Comparison of ENCODE assay signal across 1 cellular context in genomic region chr16:2195316-2196161, GRCh38.
TF ChIP-seq lines count a peak whose summit lies in the region.

No MANE protein-coding gene starts in this region.

TF ChIP-seq in K562, 482 proteins besides CTCF, POLR2A, EP300 and RAD21:
- 0 out of 2 replicates have a peak, but pooled peaks have one; percentile 29 for TF ChIP-seq ARID4B (CRISPR knock-in tag; IDR thresholded peaks at IDR 0.05)
- no peak for TF ChIP-seq XRCC4 (IDR thresholded peaks at IDR 0.05; ENCODE audit: extremely low read depth, insufficient read depth, insufficient read length)
- TF ChIP-seq, protein P1, sequence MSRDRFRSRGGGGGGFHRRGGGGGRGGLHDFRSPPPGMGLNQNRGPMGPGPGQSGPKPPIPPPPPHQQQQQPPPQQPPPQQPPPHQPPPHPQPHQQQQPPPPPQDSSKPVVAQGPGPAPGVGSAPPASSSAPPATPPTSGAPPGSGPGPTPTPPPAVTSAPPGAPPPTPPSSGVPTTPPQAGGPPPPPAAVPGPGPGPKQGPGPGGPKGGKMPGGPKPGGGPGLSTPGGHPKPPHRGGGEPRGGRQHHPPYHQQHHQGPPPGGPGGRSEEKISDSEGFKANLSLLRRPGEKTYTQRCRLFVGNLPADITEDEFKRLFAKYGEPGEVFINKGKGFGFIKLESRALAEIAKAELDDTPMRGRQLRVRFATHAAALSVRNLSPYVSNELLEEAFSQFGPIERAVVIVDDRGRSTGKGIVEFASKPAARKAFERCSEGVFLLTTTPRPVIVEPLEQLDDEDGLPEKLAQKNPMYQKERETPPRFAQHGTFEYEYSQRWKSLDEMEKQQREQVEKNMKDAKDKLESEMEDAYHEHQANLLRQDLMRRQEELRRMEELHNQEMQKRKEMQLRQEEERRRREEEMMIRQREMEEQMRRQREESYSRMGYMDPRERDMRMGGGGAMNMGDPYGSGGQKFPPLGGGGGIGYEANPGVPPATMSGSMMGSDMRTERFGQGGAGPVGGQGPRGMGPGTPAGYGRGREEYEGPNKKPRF (IDR thresholded peaks at IDR 0.05; ENCODE audit: low read depth, low read length), result no peak
- no peak for TF ChIP-seq MCM5 (IDR thresholded peaks at IDR 0.05; ENCODE audit: low read depth)
- TF ChIP-seq FIP1L1 (IDR thresholded peaks at IDR 0.05; ENCODE audit: low read depth, low read length, poor library complexity, severe bottlenecking), result peak; percentile 13
- no peak for TF ChIP-seq SMAD4 (CRISPR knock-in tag; conservative IDR thresholded peaks at IDR 0.05)
- TF ChIP-seq RNF2 (IDR thresholded peaks at IDR 0.05), result no peak
- TF ChIP-seq NRF1 (conservative IDR thresholded peaks at IDR 0.05 in 1 of 2, IDR thresholded peaks at IDR 0.05 in 1 of 2), result peak in 1 of 2 experiments; percentile 36; a peak in 1 of 4 replicates
- TF ChIP-seq RBFOX2 (IDR thresholded peaks at IDR 0.05; ENCODE audit: low read depth, low read length), result peak; percentile 31; the same call in 1 of the 2 replicates
- no peak for TF ChIP-seq CCAR2 (IDR thresholded peaks at IDR 0.05; ENCODE audit: low read depth, low read length)
- TF ChIP-seq SAFB2 (IDR thresholded peaks at IDR 0.05; ENCODE audit: borderline replicate concordance, low read depth, low read length, severe bottlenecking), result no peak
- no peak for TF ChIP-seq ZNF507 (tag; conservative IDR thresholded peaks at IDR 0.05)
- TF ChIP-seq, protein P2, sequence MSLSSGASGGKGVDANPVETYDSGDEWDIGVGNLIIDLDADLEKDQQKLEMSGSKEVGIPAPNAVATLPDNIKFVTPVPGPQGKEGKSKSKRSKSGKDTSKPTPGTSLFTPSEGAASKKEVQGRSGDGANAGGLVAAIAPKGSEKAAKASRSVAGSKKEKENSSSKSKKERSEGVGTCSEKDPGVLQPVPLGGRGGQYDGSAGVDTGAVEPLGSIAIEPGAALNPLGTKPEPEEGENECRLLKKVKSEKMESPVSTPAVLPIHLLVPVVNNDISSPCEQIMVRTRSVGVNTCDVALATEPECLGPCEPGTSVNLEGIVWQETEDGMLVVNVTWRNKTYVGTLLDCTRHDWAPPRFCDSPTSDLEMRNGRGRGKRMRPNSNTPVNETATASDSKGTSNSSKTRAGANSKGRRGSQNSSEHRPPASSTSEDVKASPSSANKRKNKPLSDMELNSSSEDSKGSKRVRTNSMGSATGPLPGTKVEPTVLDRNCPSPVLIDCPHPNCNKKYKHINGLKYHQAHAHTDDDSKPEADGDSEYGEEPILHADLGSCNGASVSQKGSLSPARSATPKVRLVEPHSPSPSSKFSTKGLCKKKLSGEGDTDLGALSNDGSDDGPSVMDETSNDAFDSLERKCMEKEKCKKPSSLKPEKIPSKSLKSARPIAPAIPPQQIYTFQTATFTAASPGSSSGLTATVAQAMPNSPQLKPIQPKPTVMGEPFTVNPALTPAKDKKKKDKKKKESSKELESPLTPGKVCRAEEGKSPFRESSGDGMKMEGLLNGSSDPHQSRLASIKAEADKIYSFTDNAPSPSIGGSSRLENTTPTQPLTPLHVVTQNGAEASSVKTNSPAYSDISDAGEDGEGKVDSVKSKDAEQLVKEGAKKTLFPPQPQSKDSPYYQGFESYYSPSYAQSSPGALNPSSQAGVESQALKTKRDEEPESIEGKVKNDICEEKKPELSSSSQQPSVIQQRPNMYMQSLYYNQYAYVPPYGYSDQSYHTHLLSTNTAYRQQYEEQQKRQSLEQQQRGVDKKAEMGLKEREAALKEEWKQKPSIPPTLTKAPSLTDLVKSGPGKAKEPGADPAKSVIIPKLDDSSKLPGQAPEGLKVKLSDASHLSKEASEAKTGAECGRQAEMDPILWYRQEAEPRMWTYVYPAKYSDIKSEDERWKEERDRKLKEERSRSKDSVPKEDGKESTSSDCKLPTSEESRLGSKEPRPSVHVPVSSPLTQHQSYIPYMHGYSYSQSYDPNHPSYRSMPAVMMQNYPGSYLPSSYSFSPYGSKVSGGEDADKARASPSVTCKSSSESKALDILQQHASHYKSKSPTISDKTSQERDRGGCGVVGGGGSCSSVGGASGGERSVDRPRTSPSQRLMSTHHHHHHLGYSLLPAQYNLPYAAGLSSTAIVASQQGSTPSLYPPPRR (CRISPR knock-in tag; IDR thresholded peaks at IDR 0.05; ENCODE audit: borderline replicate concordance), result no peak
- TF ChIP-seq, protein P3, sequence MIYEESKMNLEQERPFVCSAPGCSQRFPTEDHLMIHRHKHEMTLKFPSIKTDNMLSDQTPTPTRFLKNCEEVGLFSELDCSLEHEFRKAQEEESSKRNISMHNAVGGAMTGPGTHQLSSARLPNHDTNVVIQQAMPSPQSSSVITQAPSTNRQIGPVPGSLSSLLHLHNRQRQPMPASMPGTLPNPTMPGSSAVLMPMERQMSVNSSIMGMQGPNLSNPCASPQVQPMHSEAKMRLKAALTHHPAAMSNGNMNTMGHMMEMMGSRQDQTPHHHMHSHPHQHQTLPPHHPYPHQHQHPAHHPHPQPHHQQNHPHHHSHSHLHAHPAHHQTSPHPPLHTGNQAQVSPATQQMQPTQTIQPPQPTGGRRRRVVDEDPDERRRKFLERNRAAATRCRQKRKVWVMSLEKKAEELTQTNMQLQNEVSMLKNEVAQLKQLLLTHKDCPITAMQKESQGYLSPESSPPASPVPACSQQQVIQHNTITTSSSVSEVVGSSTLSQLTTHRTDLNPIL (CRISPR knock-in tag; IDR thresholded peaks at IDR 0.05), result no peak
- TF ChIP-seq, protein P4, sequence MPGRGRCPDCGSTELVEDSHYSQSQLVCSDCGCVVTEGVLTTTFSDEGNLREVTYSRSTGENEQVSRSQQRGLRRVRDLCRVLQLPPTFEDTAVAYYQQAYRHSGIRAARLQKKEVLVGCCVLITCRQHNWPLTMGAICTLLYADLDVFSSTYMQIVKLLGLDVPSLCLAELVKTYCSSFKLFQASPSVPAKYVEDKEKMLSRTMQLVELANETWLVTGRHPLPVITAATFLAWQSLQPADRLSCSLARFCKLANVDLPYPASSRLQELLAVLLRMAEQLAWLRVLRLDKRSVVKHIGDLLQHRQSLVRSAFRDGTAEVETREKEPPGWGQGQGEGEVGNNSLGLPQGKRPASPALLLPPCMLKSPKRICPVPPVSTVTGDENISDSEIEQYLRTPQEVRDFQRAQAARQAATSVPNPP (IDR thresholded peaks at IDR 0.05; ENCODE audit: borderline replicate concordance, insufficient read depth, insufficient read length), result no peak
- TF ChIP-seq KLF13 (tag; IDR thresholded peaks at IDR 0.05; ENCODE audit: borderline replicate concordance, low read depth), result no peak
- no peak for TF ChIP-seq SAP30 (IDR thresholded peaks at IDR 0.05; ENCODE audit: borderline replicate concordance, insufficient read depth, low read depth, low read length, poor library complexity, severe bottlenecking)
- no peak for TF ChIP-seq ARHGAP35 (IDR thresholded peaks at IDR 0.05; ENCODE audit: partially characterized antibody)
- peak; percentile 65 for TF ChIP-seq PCBP1 (IDR thresholded peaks at IDR 0.05; ENCODE audit: low read depth, low read length, poor library complexity, severe bottlenecking)
- 0 out of 4 replicates have a peak, but pooled peaks of 1 of the 2 experiments have one; percentile 14 for TF ChIP-seq MAZ (CRISPR knock-in tag; conservative IDR thresholded peaks at IDR 0.05 in 1 of 2, IDR thresholded peaks at IDR 0.05 in 1 of 2)
- TF ChIP-seq ZC3H11A (IDR thresholded peaks at IDR 0.05; ENCODE audit: low read depth, low read length), result no peak
- TF ChIP-seq ZNF740 (CRISPR knock-in tag; IDR thresholded peaks at IDR 0.05), result 0 out of 2 replicates have a peak, but pooled peaks have one; percentile 22
- peak in 1 of 2 experiments; percentile 14; a peak in 1 of 4 replicates for TF ChIP-seq ZNF740 (tag; IDR thresholded peaks at IDR 0.05)
- no peak for TF ChIP-seq RB1 (IDR thresholded peaks at IDR 0.05; ENCODE audit: low read depth)
- TF ChIP-seq FOXJ3 (CRISPR knock-in tag; IDR thresholded peaks at IDR 0.05), result no peak
- TF ChIP-seq HNRNPK (IDR thresholded peaks at IDR 0.05; ENCODE audit: low read depth, low read length, poor library complexity, severe bottlenecking), result no peak
- no peak for TF ChIP-seq ZNF274 (IDR thresholded peaks at IDR 0.05; ENCODE audit: borderline replicate concordance, low read depth, low read length)
- no peak for TF ChIP-seq BHLHE40 (IDR thresholded peaks at IDR 0.05; ENCODE audit: low read length)
- TF ChIP-seq, protein P5, sequence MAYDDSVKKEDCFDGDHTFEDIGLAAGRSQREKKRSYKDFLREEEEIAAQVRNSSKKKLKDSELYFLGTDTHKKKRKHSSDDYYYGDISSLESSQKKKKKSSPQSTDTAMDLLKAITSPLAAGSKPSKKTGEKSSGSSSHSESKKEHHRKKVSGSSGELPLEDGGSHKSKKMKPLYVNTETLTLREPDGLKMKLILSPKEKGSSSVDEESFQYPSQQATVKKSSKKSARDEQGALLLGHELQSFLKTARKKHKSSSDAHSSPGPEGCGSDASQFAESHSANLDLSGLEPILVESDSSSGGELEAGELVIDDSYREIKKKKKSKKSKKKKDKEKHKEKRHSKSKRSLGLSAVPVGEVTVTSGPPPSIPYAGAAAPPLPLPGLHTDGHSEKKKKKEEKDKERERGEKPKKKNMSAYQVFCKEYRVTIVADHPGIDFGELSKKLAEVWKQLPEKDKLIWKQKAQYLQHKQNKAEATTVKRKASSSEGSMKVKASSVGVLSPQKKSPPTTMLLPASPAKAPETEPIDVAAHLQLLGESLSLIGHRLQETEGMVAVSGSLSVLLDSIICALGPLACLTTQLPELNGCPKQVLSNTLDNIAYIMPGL (CRISPR knock-in tag; IDR thresholded peaks at IDR 0.05), result no peak
- TF ChIP-seq TBL1XR1 (IDR thresholded peaks at IDR 0.05; ENCODE audit: low read length in 2 of 2), result no peak
- no peak for TF ChIP-seq BRCA1 (IDR thresholded peaks at IDR 0.05)
- TF ChIP-seq BRCA1 (CRISPR knock-in tag; IDR thresholded peaks at IDR 0.05), result peak; percentile 82; the same call in 1 of the 2 replicates
- TF ChIP-seq ETS2 (tag; IDR thresholded peaks at IDR 0.05; ENCODE audit: borderline replicate concordance, poor library complexity, severe bottlenecking), result no peak
